Comparison of ENCODE assay signal across 11 cellular contexts in the genomic region with DNA sequence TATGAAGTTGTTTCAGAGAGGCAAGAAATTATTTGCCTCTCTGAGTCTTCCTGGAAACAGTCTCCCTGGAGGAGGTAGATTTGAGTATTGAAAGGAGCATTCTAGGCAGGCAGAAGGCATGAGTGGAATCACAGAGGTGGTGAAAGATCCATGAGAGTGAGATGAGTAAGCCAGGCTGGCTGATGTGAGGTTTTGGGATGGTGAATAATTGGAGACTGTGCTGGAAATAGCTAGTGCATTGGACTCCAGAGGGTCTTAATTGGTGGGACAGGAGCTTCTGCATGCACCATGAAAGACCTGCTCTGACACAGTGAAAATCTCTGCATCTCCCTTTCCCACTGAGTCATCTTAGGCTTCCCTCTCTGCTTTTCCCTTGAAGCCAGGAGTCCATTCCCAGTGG. TPM values are rescaled to one million over a fixed set of nuclear protein-coding genes. Genes with fewer than 3 reads are reported as not detected.
DNase-seq lines count a peak whose midpoint lies in the region; ATAC-seq and TF ChIP-seq lines count a peak whose summit lies in the region.
"Had no signal": no experiment of that assay in that cellular context is flagged by ENCODE, and none has a peak within 500 bp of the region (broad histone marks: within the 10 kb centered on the region; RNA-seq: fewer than 3 reads in every experiment).

No MANE protein-coding gene starts in this region.

- DNase-seq in CD8-positive, alpha-beta memory T cell = no peak
- peak; percentile 69 for DNase-seq in NCI-H226
- DNase-seq in choroid plexus epithelial cell (ENCODE audit: low read depth) = peak; percentile 72
- no peak for DNase-seq in left lobe of liver (ENCODE audit: low spot score)
- DNase-seq in HAP-1 (ENCODE audit: low spot score in 2 of 2) = no peak
- DNase-seq: activated CD4-positive, CD25-positive, alpha-beta regulatory T cell treated with anti-CD3 and anti-CD28 coated beads, Interleukin-2, amount 50 U/mL, for 72 hours; GF-D8 had no signal

- H3K9me3 Mint-ChIP-seq in CD8-positive, alpha-beta memory T cell = no peaks in the 10 kb centered on the region

- H3K9me3 ChIP-seq in CD8-positive, alpha-beta memory T cell (ENCODE audit: low read length) = no peaks in the 10 kb centered on the region
- H3K9me3 ChIP-seq in neutrophil = no peaks in the 10 kb centered on the region
- H3K9me3 ChIP-seq in HAP-1 = no peaks in the 10 kb centered on the region

- TF ChIP-seq CTCF in choroid plexus epithelial cell (conservative IDR thresholded peaks at IDR 0.05; ENCODE audit: low read depth, low read length) (no peak), neutrophil (IDR thresholded peaks at IDR 0.05) (no peak)

- no peaks in the 10 kb centered on the region for H3K36me3 ChIP-seq in CD8-positive, alpha-beta memory T cell (ENCODE audit: insufficient read depth, low read length)
- peaks cover 16% of the 10 kb centered on the region for H3K36me3 ChIP-seq in neutrophil
- H3K36me3 ChIP-seq in HAP-1 (replicated peaks) = no peaks in the 10 kb centered on the region

- no peaks in the 10 kb centered on the region for H3K27me3 ChIP-seq in CD8-positive, alpha-beta memory T cell (ENCODE audit: insufficient read depth, low read length, poor library complexity, severe bottlenecking)
- H3K27me3 ChIP-seq in neutrophil (no peaks in the 10 kb centered on the region), HAP-1 (ENCODE audit: low read depth) (no peaks in the 10 kb centered on the region)

- POLR2A ChIA-PET in CD8-positive, alpha-beta memory T cell (lab: Charles Lee) = interaction anchor here (0.9 to 2.4 kb wide), 8 partner anchors 10 to 73 kb away, joined by 3 to 20 read pairs (median 6); partner anchors contain the start of gene CDC42EP3

- CTCF ChIA-PET in CD8-positive, alpha-beta memory T cell (lab: Charles Lee) = interaction anchor here (1.0 to 1.9 kb wide), 13 partner anchors 21 to 229 kb away, joined by 3 to 7 read pairs (median 3); no protein-coding TSS in a partner anchor

- H3K27ac Mint-ChIP-seq in CD8-positive, alpha-beta memory T cell = peak overlapping the region; percentile 88 to 98 (median 96)

- H3K36me3 Mint-ChIP-seq in CD8-positive, alpha-beta memory T cell = peaks cover 12 to 32% (median 23%) of the 10 kb centered on the region in 3 donors

- no peak overlapping the region for H3K27ac ChIP-seq in CD8-positive, alpha-beta memory T cell (ENCODE audit: low read depth, low read length)
- H3K27ac ChIP-seq in neutrophil = peak overlapping the region; percentile 98

- H3K4me1 Mint-ChIP-seq in CD8-positive, alpha-beta memory T cell = peaks cover 74 to 91% (median 83%) of the 10 kb centered on the region in 3 donors

- in situ Hi-C loops in HAP-1 (cut with MboI; ENCODE audit: low sequenced_read_pairs) = no loop called here

- H3K4me1 ChIP-seq in CD8-positive, alpha-beta memory T cell (ENCODE audit: insufficient read depth, low read length) = peaks cover 55% of the 10 kb centered on the region
- H3K4me1 ChIP-seq in neutrophil (ENCODE audit: control insufficient read depth in 1 of 2, insufficient read depth in 1 of 2, low read depth in 1 of 2, low read length in 1 of 2) = peaks cover 57 to 60% of the 10 kb centered on the region in 2 experiments
- H3K4me1 ChIP-seq in HAP-1 = peaks cover 2% of the 10 kb centered on the region; the same call in 1 of the 2 replicates

- H3K4me3 Mint-ChIP-seq in CD8-positive, alpha-beta memory T cell = peak overlapping the region in 6 of 7 donors; percentile 69 to 83 (median 76)
- H3K4me3 Mint-ChIP-seq: nephron had no signal

- no peaks in the 10 kb centered on the region for H3K27me3 Mint-ChIP-seq in CD8-positive, alpha-beta memory T cell

- no peak overlapping the region for H3K4me3 ChIP-seq in CD8-positive, alpha-beta memory T cell (ENCODE audit: low read length)
- no peak overlapping the region for H3K4me3 ChIP-seq in choroid plexus epithelial cell (ENCODE audit: low read depth, low read length)
- no peak overlapping the region for H3K4me3 ChIP-seq in neutrophil (ENCODE audit: low read depth in 1 of 2, low read length in 1 of 2)
- H3K4me3 ChIP-seq in HAP-1 = no peak overlapping the region

- ATAC-seq in GM18511 (IDR thresholded peaks at IDR 0.05; ENCODE audit: unreplicated experiment) (no peak), left lobe of liver (no peak), HG02852 (IDR thresholded peaks at IDR 0.05; ENCODE audit: unreplicated experiment) (no peak)

RNA-seq across cellular contexts. Expression of gene CDC42EP3, which starts 46.3 kb away (rescaled TPM):
- 10 to 100 TPM; 37.1 to 39.1 TPM for total RNA-seq in CD8-positive, alpha-beta memory T cell
- polyA plus RNA-seq in CD8-positive, alpha-beta memory T cell = 141 TPM
- 3.4 TPM for total RNA-seq in left lobe of liver

Comparison
In these comparisons a context has a peak if more than half of its experiments do, and no peak if none do; other contexts are left out.
1. DNase-seq: peak in NCI-H226 (single experiment) and choroid plexus epithelial cell (single experiment); none in CD8-positive, alpha-beta memory T cell (0 of 5), left lobe of liver (single experiment) and HAP-1 (0 of 2).